Comparison of ENCODE assay signal across 1 cellular context in genomic region chr10:34711500-34711899, GRCh38.
TF ChIP-seq lines count a peak whose summit lies in the region.

No MANE protein-coding gene starts in this region.

TF ChIP-seq in GM23338, 12 proteins besides CTCF, POLR2A, EP300 and RAD21 (continued from another document):
- no peak for TF ChIP-seq ZNF462 (CRISPR knock-in tag; IDR thresholded peaks at IDR 0.05)
- no peak for TF ChIP-seq EZH2phosphoT487 (IDR thresholded peaks at IDR 0.05; ENCODE audit: unreplicated experiment)
- no peak for TF ChIP-seq REST (IDR thresholded peaks at IDR 0.05; ENCODE audit: unreplicated experiment)
- TF ChIP-seq JUNB (IDR thresholded peaks at IDR 0.05; ENCODE audit: unreplicated experiment) = no peak
- no peak for TF ChIP-seq STAT1 (IDR thresholded peaks at IDR 0.05; ENCODE audit: unreplicated experiment)
- TF ChIP-seq NANOG (IDR thresholded peaks at IDR 0.05; ENCODE audit: borderline replicate concordance) = no peak
- TF ChIP-seq CREB1 (CRISPR knock-in tag; IDR thresholded peaks at IDR 0.05; ENCODE audit: low read depth) = no peak
- no peak for TF ChIP-seq POLR2AphosphoS5 (IDR thresholded peaks at IDR 0.05; ENCODE audit: low read depth)
- no peak for TF ChIP-seq ZNF331 (CRISPR knock-in tag; IDR thresholded peaks at IDR 0.05; ENCODE audit: low read depth)
- TF ChIP-seq ETS1 (IDR thresholded peaks at IDR 0.05) = no peak
- no peak for TF ChIP-seq EZH2 (IDR thresholded peaks at IDR 0.05; ENCODE audit: low read depth, unreplicated experiment)
TF ChIP-seq in GM23338: peak in this region for 0.
